8 cellular contexts compared by ENCODE assay signal in genomic region chr1:165871311-165872067, GRCh38. TPM values are rescaled to one million over a fixed set of nuclear protein-coding genes. Genes with fewer than 3 reads are reported as not detected.
DNase-seq lines count a peak whose midpoint lies in the region; ATAC-seq, FAIRE-seq and TF ChIP-seq lines count a peak whose summit lies in the region.

No MANE protein-coding gene starts in this region.

- dilution Hi-C loops in keratinocyte (cut with MboI; ENCODE audit: extremely low pct_ligation_motif_present, low sequenced_read_pairs) = no loop called here

- H3K27ac Mint-ChIP-seq in Caco-2 (ENCODE audit: unreplicated experiment) = no peak overlapping the region
- H3K27ac Mint-ChIP-seq in activated naive CD8-positive, alpha-beta T cell = no peak overlapping the region
- H3K27ac Mint-ChIP-seq in stimulated activated effector memory CD8-positive, alpha-beta T cell treated with anti-CD3 and anti-CD28 coated beads, Interleukin-12 subunit alpha, Interleukin-12 subunit beta, amount 100 ng/mL, for 72 hours = peak overlapping the region; percentile 13

- peaks cover 93% of the 10 kb centered on the region for H3K79me2 ChIP-seq in keratinocyte (ENCODE audit: control insufficient read depth, insufficient read depth, low read length)

- H3K4me1 Mint-ChIP-seq in Caco-2 (ENCODE audit: low read depth, unreplicated experiment) = peaks cover 6% of the 10 kb centered on the region
- H3K4me1 Mint-ChIP-seq in activated naive CD8-positive, alpha-beta T cell (ENCODE audit: low read depth) = peaks cover 53% of the 10 kb centered on the region
- peaks cover 33% of the 10 kb centered on the region for H3K4me1 Mint-ChIP-seq in stimulated activated effector memory CD8-positive, alpha-beta T cell treated with anti-CD3 and anti-CD28 coated beads, Interleukin-12 subunit alpha, Interleukin-12 subunit beta, amount 100 ng/mL, for 72 hours

- no peak for FAIRE-seq in keratinocyte (lab: Jason Lieb, UNC)

- DNase-seq in Caco-2 (peak in 1 of 2 experiments; percentile 32), SK-N-DZ (ENCODE audit: low spot score) (peak; percentile 27), keratinocyte (ENCODE audit: low read depth, low spot score) (no peak), NCI-H2227 (lab: John Stamatoyannopoulos, UW; ENCODE audit: unreplicated experiment) (no peak)
- DNase-seq in stimulated activated effector memory CD8-positive, alpha-beta T cell treated with anti-CD3 and anti-CD28 coated beads, Interleukin-12 subunit alpha, Interleukin-12 subunit beta, amount 100 ng/mL, for 72 hours (ENCODE audit: low spot score in 2 of 2) = peak; percentile 5 to 64

- ATAC-seq in GM19372 (IDR thresholded peaks at IDR 0.05; ENCODE audit: low read depth, unreplicated experiment) (peak; percentile 77), HG03432 (IDR thresholded peaks at IDR 0.05; ENCODE audit: unreplicated experiment) (peak; percentile 89)
- ATAC-seq in stimulated activated effector memory CD8-positive, alpha-beta T cell treated with anti-CD3 and anti-CD28 coated beads, Interleukin-12 subunit alpha, Interleukin-12 subunit beta, amount 100 ng/mL, for 72 hours = peak; percentile 95

- H3K27me3 Mint-ChIP-seq in Caco-2 (ENCODE audit: insufficient read depth, unreplicated experiment) = no peaks in the 10 kb centered on the region
- H3K27me3 Mint-ChIP-seq in activated naive CD8-positive, alpha-beta T cell = peaks cover 2% of the 10 kb centered on the region

- intact Hi-C loops in Caco-2 (cut with micrococcal nuclease; ENCODE audit: unreplicated experiment) = no loop called here

- H2AFZ ChIP-seq in keratinocyte (ENCODE audit: control insufficient read depth, low read length) = no peak overlapping the region

- H3K4me3 ChIP-seq in Caco-2 (ENCODE audit: low read depth, low read length) = no peak overlapping the region
- no peak overlapping the region for H3K4me3 ChIP-seq in keratinocyte (ENCODE audit: control insufficient read depth in 2 of 3, extremely low read depth in 1 of 3, insufficient read depth in 2 of 3, low read depth in 1 of 3, low read length in 3 of 3)

- POLR2A ChIA-PET in Caco-2 (lab: Charles Lee) = no interaction called here

- H3K36me3 ChIP-seq in Caco-2 (ENCODE audit: control insufficient read depth, insufficient read depth, low read length) = no peaks in the 10 kb centered on the region
- H3K36me3 ChIP-seq in keratinocyte (ENCODE audit: control insufficient read depth in 2 of 2, extremely low read depth in 1 of 2, insufficient read depth in 2 of 2, low read length in 2 of 2) = peaks cover 0 to 2% of the 10 kb centered on the region in 2 experiments

- peaks cover 5% of the 10 kb centered on the region for H4K20me1 ChIP-seq in keratinocyte (ENCODE audit: control insufficient read depth, extremely low read depth, insufficient read depth, low read length)

- no peak overlapping the region for H3K4me3 Mint-ChIP-seq in Caco-2 (ENCODE audit: unreplicated experiment)
- peak overlapping the region; percentile 15 for H3K4me3 Mint-ChIP-seq in activated naive CD8-positive, alpha-beta T cell
- peak overlapping the region; percentile 10 for H3K4me3 Mint-ChIP-seq in stimulated activated effector memory CD8-positive, alpha-beta T cell treated with anti-CD3 and anti-CD28 coated beads, Interleukin-12 subunit alpha, Interleukin-12 subunit beta, amount 100 ng/mL, for 72 hours

- CTCF ChIA-PET in Caco-2 (lab: Charles Lee) = interaction anchor here (1.1 kb wide), 1 partner anchor 86 kb away, joined by 3 read pairs; no protein-coding TSS in a partner anchor

- H3K9me3 ChIP-seq in Caco-2 = no peaks in the 10 kb centered on the region
- no peaks in the 10 kb centered on the region for H3K9me3 ChIP-seq in keratinocyte (ENCODE audit: control insufficient read depth, low read depth, low read length)

- H3K27ac ChIP-seq in keratinocyte (ENCODE audit: control insufficient read depth, insufficient read depth, low read length) = no peak overlapping the region

- H3K36me3 Mint-ChIP-seq in Caco-2 (ENCODE audit: insufficient read depth, unreplicated experiment) = no peaks in the 10 kb centered on the region
- peaks cover 2% of the 10 kb centered on the region for H3K36me3 Mint-ChIP-seq in activated naive CD8-positive, alpha-beta T cell
- no peaks in the 10 kb centered on the region for H3K36me3 Mint-ChIP-seq in stimulated activated effector memory CD8-positive, alpha-beta T cell treated with anti-CD3 and anti-CD28 coated beads, Interleukin-12 subunit alpha, Interleukin-12 subunit beta, amount 100 ng/mL, for 72 hours

- no peak overlapping the region for H3K4me2 ChIP-seq in keratinocyte (ENCODE audit: control insufficient read depth, extremely low read depth, insufficient read depth, low read depth, low read length)

- TF ChIP-seq CTCF in Caco-2 (IDR thresholded peaks at IDR 0.05; ENCODE audit: insufficient read depth in 1 of 2, low read depth in 1 of 2, low read length in 1 of 2, severe bottlenecking in 1 of 2, unreplicated experiment in 1 of 2) = peak; percentile 22 to 26
- TF ChIP-seq CTCF in keratinocyte (optimal IDR thresholded peaks at IDR 0.05 in 1 of 3, IDR thresholded peaks at IDR 0.05 in 1 of 3, conservative IDR thresholded peaks at IDR 0.05 in 1 of 3; ENCODE audit: extremely low read depth in 1 of 3, insufficient read depth in 2 of 3, low read length in 3 of 3) = peak in 2 of 3 experiments; percentile 40 to 46

- H3K9ac ChIP-seq in keratinocyte (ENCODE audit: control insufficient read depth, extremely low read depth, insufficient read depth, low read length) = no peak overlapping the region

- BruUV-seq in Caco-2 (replicated peaks; lab: Mats Ljungman, UMichigan) = no TSS peak

- H3K4me1 ChIP-seq in Caco-2 (0 out of 2 replicates have a peak, but pooled peaks cover 8% of the 10 kb centered on the region), keratinocyte (ENCODE audit: control insufficient read depth, extremely low read depth, insufficient read depth, low read length) (peaks cover 14% of the 10 kb centered on the region)

- no peaks in the 10 kb centered on the region for H3K9me1 ChIP-seq in keratinocyte (ENCODE audit: control insufficient read depth, extremely low read depth, insufficient read depth, low read length)

- H3K9me3 Mint-ChIP-seq in Caco-2 (ENCODE audit: unreplicated experiment) = peaks cover 10% of the 10 kb centered on the region
- H3K9me3 Mint-ChIP-seq in activated naive CD8-positive, alpha-beta T cell (ENCODE audit: low read depth) = no peaks in the 10 kb centered on the region
- H3K9me3 Mint-ChIP-seq in stimulated activated effector memory CD8-positive, alpha-beta T cell treated with anti-CD3 and anti-CD28 coated beads, Interleukin-12 subunit alpha, Interleukin-12 subunit beta, amount 100 ng/mL, for 72 hours = no peaks in the 10 kb centered on the region

- no peaks in the 10 kb centered on the region for H3K27me3 ChIP-seq in Caco-2 (replicated peaks; ENCODE audit: control insufficient read depth, insufficient read depth, low read length)
- no peaks in the 10 kb centered on the region for H3K27me3 ChIP-seq in keratinocyte (ENCODE audit: control insufficient read depth, extremely low read depth, insufficient read depth, low read length)

RNA-seq across cellular contexts. Expression of gene UCK2, which starts 44.1 kb away (rescaled TPM):
- total RNA-seq in Caco-2 (2022) = 65.0 and 67.2 TPM in 2 replicates
- 83.5 and 83.8 TPM in 2 replicates for polyA plus RNA-seq in SK-N-DZ (2014; cell fraction: cytosol; rRNA removed)
- 56.0 and 78.7 TPM in 2 replicates for polyA plus RNA-seq in SK-N-DZ (2014; cell fraction: nucleus; rRNA removed)
- 63.0 to 88.7 TPM (median 71.9 TPM) in 3 replicates for polyA plus RNA-seq in keratinocyte
- 16.5 TPM for polyA plus RNA-seq in keratinocyte (2011; ENCODE audit: low read depth)
- 59.6 and 60.6 TPM in 2 replicates for polyA plus RNA-seq in keratinocyte (2011; cell fraction: cytosol; rRNA removed)
- 68.1 and 69.6 TPM in 2 replicates for polyA plus RNA-seq in keratinocyte (2011; cell fraction: nucleus; rRNA removed)
- polyA plus RNA-seq in keratinocyte (2012; ENCODE audit: low replicate concordance) = 35.8 and 65.3 TPM in 2 replicates
- polyA minus RNA-seq in keratinocyte = 71.9 to 91.6 TPM (median 85.6 TPM) in 3 replicates
- polyA minus RNA-seq in keratinocyte (2011; cell fraction: cytosol; rRNA and poly(A)+ RNA removed) = 65.2 TPM
- 40.6 and 53.1 TPM in 2 replicates for polyA minus RNA-seq in keratinocyte (2011; cell fraction: nucleus; rRNA and poly(A)+ RNA removed)

Comparison
In these comparisons a context has a peak if more than half of its experiments do, and no peak if none do; other contexts are left out.
1. DNase-seq: peak in SK-N-DZ (single experiment) and stimulated activated effector memory CD8-positive, alpha-beta T cell treated with anti-CD3 and anti-CD28 coated beads, Interleukin-12 subunit alpha, Interleukin-12 subunit beta, amount 100 ng/mL, for 72 hours (2 of 2); none in keratinocyte (single experiment) and NCI-H2227 (single experiment).
2. Peak in every context shown above with its lines, with median percentiles within 50 percentile points of each other: ATAC-seq.